Comparison of ENCODE assay signal across 12 cellular contexts in genomic region chr15:78044407-78045155, GRCh38. TPM values are rescaled to one million over a fixed set of nuclear protein-coding genes. Genes with fewer than 3 reads are reported as not detected.
DNase-seq lines count a peak whose midpoint lies in the region; ATAC-seq and TF ChIP-seq lines count a peak whose summit lies in the region.
"Had no signal": no experiment of that assay in that cellular context is flagged by ENCODE, and none has a peak within 500 bp of the region (broad histone marks: within the 10 kb centered on the region; RNA-seq: fewer than 3 reads in every experiment).

No MANE protein-coding gene starts in this region.

- H3K27ac Mint-ChIP-seq in activated T-helper 2 cell treated with anti-CD3 and anti-CD28 coated beads, Interferon-gamma antibody, Interleukin-2, Interleukin-4, amounts not matched to agents 10 μg/mL and 5 μg/mL and 100 μg/mL, durations not matched to agents 14 hours and 24 hours and 36 hours = peak overlapping the region; percentile 96
- H3K27ac Mint-ChIP-seq: nephron progenitor cell had no signal

- in situ Hi-C loops in ACHN (cut with HindIII; ENCODE audit: low pct_ligation_motif_present, low pct_unique_long_range_greater_than_20kb, low sequenced_read_pairs) = no loop called here

- H3K4me3 Mint-ChIP-seq in activated T-helper 2 cell treated with anti-CD3 and anti-CD28 coated beads, Interferon-gamma antibody, Interleukin-2, Interleukin-4, amounts not matched to agents 10 μg/mL and 5 μg/mL and 100 μg/mL, durations not matched to agents 14 hours and 24 hours and 36 hours (ENCODE audit: low read depth) = peak overlapping the region; percentile 40
- H3K4me3 Mint-ChIP-seq: nephron progenitor cell had no signal

- DNase-seq in AML-193 (lab: John Stamatoyannopoulos, UW) (peak; percentile 91 to 95), H4 (ENCODE audit: low spot score) (peak; percentile 25), mucosa of descending colon (no peak), ACHN (no peak), NCI-H2081 treated with DMSO at 0.1 percent for 48 hours (lab: John Stamatoyannopoulos, UW) (no peak), D341Med (ENCODE audit: low spot score) (no peak)
- DNase-seq in activated T-helper 2 cell treated with anti-CD3 and anti-CD28 coated beads, Interferon-gamma antibody, Interleukin-2, Interleukin-4, amounts not matched to agents 10 μg/mL and 5 μg/mL and 100 μg/mL, durations not matched to agents 14 hours and 24 hours and 36 hours (ENCODE audit: low spot score) = no peak
- DNase-seq: H7, heart right ventricle, NCI-H146, nephron progenitor cell had no signal

- no peak for TF ChIP-seq CTCF in mucosa of descending colon (IDR thresholded peaks at IDR 0.05)

- H3K9me3 ChIP-seq in mucosa of descending colon = no peaks in the 10 kb centered on the region
- H3K9me3 ChIP-seq: heart right ventricle had no signal

- H3K27me3 Mint-ChIP-seq in activated T-helper 2 cell treated with anti-CD3 and anti-CD28 coated beads, Interferon-gamma antibody, Interleukin-2, Interleukin-4, amounts not matched to agents 10 μg/mL and 5 μg/mL and 100 μg/mL, durations not matched to agents 14 hours and 24 hours and 36 hours (ENCODE audit: low read depth) = no peaks in the 10 kb centered on the region

- no peaks in the 10 kb centered on the region for H3K36me3 ChIP-seq in mucosa of descending colon (ENCODE audit: low read depth)

- no peaks in the 10 kb centered on the region for H3K9me3 Mint-ChIP-seq in activated T-helper 2 cell treated with anti-CD3 and anti-CD28 coated beads, Interferon-gamma antibody, Interleukin-2, Interleukin-4, amounts not matched to agents 10 μg/mL and 5 μg/mL and 100 μg/mL, durations not matched to agents 14 hours and 24 hours and 36 hours
- H3K9me3 Mint-ChIP-seq: nephron progenitor cell had no signal

- peaks cover 89% of the 10 kb centered on the region for H3K4me1 Mint-ChIP-seq in activated T-helper 2 cell treated with anti-CD3 and anti-CD28 coated beads, Interferon-gamma antibody, Interleukin-2, Interleukin-4, amounts not matched to agents 10 μg/mL and 5 μg/mL and 100 μg/mL, durations not matched to agents 14 hours and 24 hours and 36 hours (ENCODE audit: low read depth)

- H3K4me3 ChIP-seq in mucosa of descending colon = no peak overlapping the region
- H3K4me3 ChIP-seq: heart right ventricle had no signal

- intact Hi-C loops in activated T-helper 2 cell treated with anti-CD3 and anti-CD28 coated beads, Interferon-gamma antibody, Interleukin-2, Interleukin-4, amounts not matched to agents 10 μg/mL and 5 μg/mL and 100 μg/mL, durations not matched to agents 14 hours and 24 hours and 36 hours (cut with micrococcal nuclease) = no loop called here
- intact Hi-C loops in mucosa of descending colon (cut with DNase I, micrococcal nuclease) = no loop called here

- peaks cover 55% of the 10 kb centered on the region for H3K4me1 ChIP-seq in mucosa of descending colon (ENCODE audit: low read depth)

- peaks cover 58% of the 10 kb centered on the region for H3K36me3 Mint-ChIP-seq in activated T-helper 2 cell treated with anti-CD3 and anti-CD28 coated beads, Interferon-gamma antibody, Interleukin-2, Interleukin-4, amounts not matched to agents 10 μg/mL and 5 μg/mL and 100 μg/mL, durations not matched to agents 14 hours and 24 hours and 36 hours (ENCODE audit: low read depth)

- peak; percentile 5 for ATAC-seq in mucosa of descending colon
- ATAC-seq in GM21360 (IDR thresholded peaks at IDR 0.05; ENCODE audit: unreplicated experiment) = no peak
- ATAC-seq: heart right ventricle had no signal

RNA-seq across cellular contexts. Expression of gene TBC1D2B, which starts 32.9 kb away (rescaled TPM):
- 12.3 and 13.8 TPM in 2 replicates for total RNA-seq in H4 (2014; rRNA removed; shearing (Covaris generic))
- 55.0 and 63.5 TPM in 2 replicates for total RNA-seq in activated T-helper 2 cell treated with anti-CD3 and anti-CD28 coated beads, Interferon-gamma antibody, Interleukin-2, Interleukin-4, amounts not matched to agents 10 μg/mL and 5 μg/mL and 100 μg/mL, durations not matched to agents 14 hours and 24 hours and 36 hours
- 10 to 100 TPM; 54.8 to 65.6 (median 57.0) TPM for total RNA-seq in mucosa of descending colon

RNA-seq across cellular contexts. Expression of gene SH2D7, which starts 47.8 kb away (rescaled TPM):
- not detected in 2 replicates for total RNA-seq in H4 (2014; rRNA removed; shearing (Covaris generic))
- not detected in 2 replicates for total RNA-seq in activated T-helper 2 cell treated with anti-CD3 and anti-CD28 coated beads, Interferon-gamma antibody, Interleukin-2, Interleukin-4, amounts not matched to agents 10 μg/mL and 5 μg/mL and 100 μg/mL, durations not matched to agents 14 hours and 24 hours and 36 hours
- total RNA-seq in mucosa of descending colon = 1 to 10 TPM; 1.9 to 2.8 (median 2.2) TPM
- total RNA-seq: H7, heart right ventricle had no signal

Comparison
In these comparisons a context has a peak if more than half of its experiments do, and no peak if none do; other contexts are left out.
1. DNase-seq: peak in AML-193 (2 of 2) and H4 (single experiment); none in activated T-helper 2 cell treated with anti-CD3 and anti-CD28 coated beads, Interferon-gamma antibody, Interleukin-2, Interleukin-4, amounts not matched to agents 10 μg/mL and 5 μg/mL and 100 μg/mL, durations not matched to agents 14 hours and 24 hours and 36 hours (single experiment), mucosa of descending colon (0 of 3), ACHN (single experiment), NCI-H2081 treated with DMSO at 0.1 percent for 48 hours (single experiment) and D341Med (single experiment).